In genomic region chr15:100464256-100464655, GRCh38 we compare ENCODE assay signal across 19 cellular contexts.
DNase-seq lines count a peak whose midpoint lies in the region; ATAC-seq, FAIRE-seq and TF ChIP-seq lines count a peak whose summit lies in the region.
"Had no signal": no experiment of that assay in that cellular context is flagged by ENCODE, and none has a peak within 500 bp of the region (broad histone marks: within the 10 kb centered on the region; RNA-seq: fewer than 3 reads in every experiment).

No MANE protein-coding gene starts in this region.

- peak overlapping the region; percentile 13 for H3K4me3 Mint-ChIP-seq in neural progenitor cell

- peak overlapping the region in 1 of 11 experiments; percentile 16; a peak in 1 of 22 replicates for H3K27ac ChIP-seq in BLaER1 treated with 17β-estradiol and CSF1 and Interleukin-3, amounts not matched to agents 10 nM and 100 nM
- H3K27ac ChIP-seq in neural progenitor cell (no peak overlapping the region), spleen (no peak overlapping the region)
- H3K27ac ChIP-seq: GM23248 had no signal

- no peaks in the 10 kb centered on the region for H4K20me1 ChIP-seq in BLaER1 treated with 17β-estradiol and CSF1 and Interleukin-3, amounts not matched to agents 10 nM and 100 nM
- no peaks in the 10 kb centered on the region for H4K20me1 ChIP-seq in neural progenitor cell (ENCODE audit: low read depth)

- H3K4me3 ChIP-seq in BLaER1 treated with 17β-estradiol and CSF1 and Interleukin-3, amounts not matched to agents 10 nM and 100 nM = no peak overlapping the region
- H3K4me3 ChIP-seq in bronchial epithelial cell (ENCODE audit: low read depth, low read length) = no peak overlapping the region
- no peak overlapping the region for H3K4me3 ChIP-seq in neural progenitor cell
- no peak overlapping the region for H3K4me3 ChIP-seq in spleen
- H3K4me3 ChIP-seq in H7 (ENCODE audit: insufficient read depth, low read depth, low read length) = no peak overlapping the region
- H3K4me3 ChIP-seq: GM23248, HAP-1 had no signal

- no peak overlapping the region for H3K9ac ChIP-seq in BLaER1 treated with 17β-estradiol and CSF1 and Interleukin-3, amounts not matched to agents 10 nM and 100 nM
- no peak overlapping the region for H3K9ac ChIP-seq in neural progenitor cell
- H3K9ac ChIP-seq: GM23248 had no signal

- peaks cover 3% of the 10 kb centered on the region for H3K27me3 Mint-ChIP-seq in neural progenitor cell (ENCODE audit: insufficient read depth, low read depth)

- peak overlapping the region; percentile 37 to 79 (median 51); a peak in 21 of 22 replicates for H3K4me2 ChIP-seq in BLaER1 treated with 17β-estradiol and CSF1 and Interleukin-3, amounts not matched to agents 10 nM and 100 nM
- H3K4me2 ChIP-seq in neural progenitor cell = peak overlapping the region; percentile 43

- H3K79me2 ChIP-seq in neural progenitor cell (ENCODE audit: low read depth) = no peaks in the 10 kb centered on the region

- no peaks in the 10 kb centered on the region for H3K27me3 ChIP-seq in BLaER1 treated with 17β-estradiol and CSF1 and Interleukin-3, amounts not matched to agents 10 nM and 100 nM
- H3K27me3 ChIP-seq in bronchial epithelial cell (ENCODE audit: control insufficient read depth, insufficient read depth, low read length) = no peaks in the 10 kb centered on the region
- H3K27me3 ChIP-seq in neural progenitor cell = no peaks in the 10 kb centered on the region
- no peaks in the 10 kb centered on the region for H3K27me3 ChIP-seq in spleen (replicated peaks in 1 of 7)
- no peaks in the 10 kb centered on the region for H3K27me3 ChIP-seq in H7 (ENCODE audit: control insufficient read depth, insufficient read depth, low read length)

- WGBS in spleen, 5 donors = 63 to 80% (median 75%) methylated on average over 3 of the region's 3 CpGs

- intact Hi-C loops in spleen (cut with DNase I; ENCODE audit: low total_unique reads) (no loop called here), head of caudate nucleus (cut with DNase I) (no loop called here)

- no peak overlapping the region for H2AFZ ChIP-seq in neural progenitor cell (replicated peaks)
- H2AFZ ChIP-seq: GM23248 had no signal

- peak; percentile 49 for ATAC-seq in HG02870 (IDR thresholded peaks at IDR 0.05; ENCODE audit: unreplicated experiment)

- peaks cover 42% of the 10 kb centered on the region for H3K4me1 Mint-ChIP-seq in neural progenitor cell

- H3K4me1 ChIP-seq in BLaER1 treated with 17β-estradiol and CSF1 and Interleukin-3, amounts not matched to agents 10 nM and 100 nM = peaks cover 19 to 30% (median 25%) of the 10 kb centered on the region in 10 experiments
- H3K4me1 ChIP-seq in neural progenitor cell (peaks cover 8% of the 10 kb centered on the region), spleen (no peaks in the 10 kb centered on the region)

- TF ChIP-seq CTCF in bronchial epithelial cell (IDR thresholded peaks at IDR 0.05; ENCODE audit: insufficient read depth, low read length, severe bottlenecking) (no peak), neural progenitor cell (IDR thresholded peaks at IDR 0.05) (no peak), spleen (IDR thresholded peaks at IDR 0.05 in 8 of 11, conservative IDR thresholded peaks at IDR 0.05 in 3 of 11) (no peak)

- no peaks in the 10 kb centered on the region for H3K36me3 Mint-ChIP-seq in neural progenitor cell

- no peaks in the 10 kb centered on the region for H3K9me3 ChIP-seq in BLaER1 treated with 17β-estradiol and CSF1 and Interleukin-3, amounts not matched to agents 10 nM and 100 nM (replicated peaks in 1 of 11)
- H3K9me3 ChIP-seq in neural progenitor cell (ENCODE audit: low read depth) = no peaks in the 10 kb centered on the region
- H3K9me3 ChIP-seq in spleen = peaks cover 0 to 6% (median under 1%) of the 10 kb centered on the region in 8 donors
- H3K9me3 ChIP-seq: HAP-1 had no signal

- H3K36me3 ChIP-seq in BLaER1 treated with 17β-estradiol and CSF1 and Interleukin-3, amounts not matched to agents 10 nM and 100 nM = no peaks in the 10 kb centered on the region
- H3K36me3 ChIP-seq in bronchial epithelial cell (ENCODE audit: control insufficient read depth, insufficient read depth, low read length) (no peaks in the 10 kb centered on the region), neural progenitor cell (no peaks in the 10 kb centered on the region), spleen (no peaks in the 10 kb centered on the region), H7 (replicated peaks; ENCODE audit: control insufficient read depth, insufficient read depth, low read length) (no peaks in the 10 kb centered on the region)
- H3K36me3 ChIP-seq: HAP-1 had no signal

- peak; percentile 34 for DNase-seq in bronchial epithelial cell (ENCODE audit: low read depth)
- no peak for DNase-seq in neural progenitor cell (ENCODE audit: low spot score)
- no peak for DNase-seq in spleen
- no peak for DNase-seq in H7
- no peak for DNase-seq in head of caudate nucleus
- no peak for DNase-seq in hepatic stellate cell (ENCODE audit: low spot score)
- DNase-seq: EL; GM23248; Kasumi-1; NCI-H1694 treated with DMSO at 0.1 percent for 48 hours; NCI-H2081 treated with DMSO at 0.1 percent for 48 hours; NCI-H446 treated with DMSO at 0.1 percent for 48 hours; NK-92 treated with Interleukin-12 subunit alpha and Interleukin-12 subunit beta, amount 100 ng/mL, for 24 hours; Right ventricle myocardium superior had no signal

- peaks cover 5% of the 10 kb centered on the region for H3K9me3 Mint-ChIP-seq in neural progenitor cell

- FAIRE-seq in bronchial epithelial cell (lab: Jason Lieb, UNC) = peak; percentile 40
- FAIRE-seq: A204.1, D721Med had no signal

- peaks cover 8% of the 10 kb centered on the region for H3F3A ChIP-seq in neural progenitor cell (ENCODE audit: low read depth)

- peak overlapping the region; percentile 22 for H3K27ac Mint-ChIP-seq in neural progenitor cell

- TF ChIP-seq POLR2A in spleen (IDR thresholded peaks at IDR 0.05) = no peak
